ENCODE assay signal across 37 cellular contexts in genomic region chr6:169302716-169303115, GRCh38. TPM values are rescaled to one million over a fixed set of nuclear protein-coding genes. Genes with fewer than 3 reads are reported as not detected.
"Had no signal": no experiment of that assay in that cellular context is flagged by ENCODE, and none has a peak within 500 bp of the region (broad histone marks: within the 10 kb centered on the region; RNA-seq: fewer than 3 reads in every experiment).

No MANE protein-coding gene starts in this region.

- H3K4me3 ChIP-seq: MG63 had no signal

- H3K27ac ChIP-seq: KMS-11 had no signal

- H3K27me3 ChIP-seq: MG63 had no signal

- DNase-seq: Karpas-422, Kasumi-1, KBM-7, KG1, MG63, MM.1S, MV-4-11, NCI-H1048, NCI-H1092, NCI-H1092 treated with DMSO at 0.1 percent for 48 hours, NCI-H1105, NCI-H1105 treated with DMSO at 0.1 percent for 48 hours, NCI-H1417, NCI-H1417 treated with DMSO at 0.1 percent for 48 hours, NCI-H1436, NCI-H1436 treated with DMSO at 0.1 percent for 48 hours, NCI-H146, NCI-H1694, NCI-H1694 treated with DMSO at 0.1 percent for 48 hours, NCI-H187, NCI-H187 treated with DMSO at 0.1 percent for 48 hours, NCI-H1930, NCI-H2029, NCI-H2029 treated with DMSO at 0.1 percent for 48 hours, NCI-H2081, NCI-H2081 treated with DMSO at 0.1 percent for 48 hours, NCI-H2107, NCI-H2171, NCI-H2171 treated with DMSO at 0.1 percent for 48 hours, NCI-H2227 treated with DMSO at 0.1 percent for 48 hours, NCI-H226, NCI-H345, NCI-H446, NCI-H446 treated with DMSO at 0.1 percent for 48 hours had no signal

- H3K36me3 ChIP-seq: MG63 had no signal

RNA-seq across cellular contexts. Expression of gene THBS2, which starts 49.1 kb away (rescaled TPM):
- total RNA-seq: MCF 10A, NCI-H460 had no signal
